ENCODE assay signal across 12 cellular contexts in the genomic region with DNA sequence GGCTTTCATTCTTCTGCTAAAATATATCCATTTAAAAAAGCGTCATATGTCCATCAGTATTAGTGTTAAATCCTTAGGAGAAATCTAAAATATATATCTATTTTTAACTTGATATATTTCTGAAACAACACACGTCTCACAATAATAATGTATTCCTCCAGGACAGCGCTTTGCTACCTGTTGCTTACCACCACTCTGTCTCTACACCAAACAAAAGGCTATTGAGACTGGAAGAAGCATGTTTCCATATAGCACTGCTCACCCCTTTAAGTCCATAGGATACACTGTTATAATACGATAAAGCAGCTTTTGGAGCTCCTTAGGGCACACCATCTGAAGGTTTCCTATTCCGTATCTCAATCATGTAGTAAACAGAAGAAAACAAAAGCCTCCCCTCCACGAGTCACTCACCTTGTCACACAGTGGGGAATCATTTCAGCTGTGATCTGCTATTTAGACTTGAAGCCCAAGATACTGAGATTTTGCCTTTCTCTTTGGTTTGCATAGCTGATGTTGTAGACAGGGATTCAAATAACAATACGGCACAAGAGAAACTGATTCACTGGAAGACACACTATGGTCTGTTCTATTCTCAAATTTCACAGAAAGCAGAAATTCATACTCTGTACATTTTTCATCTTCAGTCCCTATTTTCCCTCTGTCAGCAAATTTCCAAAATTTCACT.
DNase-seq lines count a peak whose midpoint lies in the region; ATAC-seq and TF ChIP-seq lines count a peak whose summit lies in the region.
"Had no signal": no experiment of that assay in that cellular context is flagged by ENCODE, and none has a peak within 500 bp of the region (broad histone marks: within the 10 kb centered on the region; RNA-seq: fewer than 3 reads in every experiment).

No MANE protein-coding gene starts in this region.

- H3K27ac ChIP-seq in colonic mucosa (peak overlapping the region; percentile 39), mesodermal cell (ENCODE audit: low read depth, low read length, severe bottlenecking) (peak overlapping the region; percentile 98), temporal lobe (ENCODE audit: low read depth, low read length) (peak overlapping the region; percentile 98)

- intact Hi-C loops in colonic mucosa (cut with DNase I), result loop anchor here (10.0 kb wide), 1 partner anchor 184 kb away; a partner anchor contains a TSS

- H3K9me3 ChIP-seq in colonic mucosa (no peaks in the 10 kb centered on the region), mesodermal cell (ENCODE audit: control insufficient read depth, low read length) (no peaks in the 10 kb centered on the region)

- WGBS in mesodermal cell (ENCODE audit: insufficient coverage in 2 of 2), 2 experiments, result 74 to 86% methylated on average over 3 of the region's 7 CpGs

- H3K36me3 ChIP-seq in colonic mucosa (no peaks in the 10 kb centered on the region), mesodermal cell (ENCODE audit: control insufficient read depth, insufficient read depth, low read length) (peaks cover 9% of the 10 kb centered on the region)

- no peaks in the 10 kb centered on the region for H3K27me3 ChIP-seq in colonic mucosa

- H3K4me1 ChIP-seq in colonic mucosa (no peaks in the 10 kb centered on the region), mesodermal cell (ENCODE audit: control insufficient read depth, insufficient read depth, low read length, poor library complexity, severe bottlenecking) (peaks cover 60% of the 10 kb centered on the region)

- TF ChIP-seq CTCF in colonic mucosa (IDR thresholded peaks at IDR 0.05), result no peak

- no peak overlapping the region for H3K4me3 ChIP-seq in colonic mucosa
- H3K4me3 ChIP-seq in mesodermal cell (ENCODE audit: extremely low read depth, insufficient read depth, low read length, poor library complexity, severe bottlenecking), result peak overlapping the region; percentile 33

- no peak overlapping the region for H3K9ac ChIP-seq in colonic mucosa (ENCODE audit: low read depth in 2 of 2, low read length in 2 of 2)

- peak; percentile 54 for DNase-seq in LHCN-M2 (ENCODE audit: low read depth)
- DNase-seq in colonic mucosa, result no peak
- no peak for DNase-seq in stimulated activated CD4-positive, alpha-beta T cell treated with anti-CD3 and anti-CD28 coated beads, Interleukin-2, amount 100 ng/mL, for 48 hours
- no peak for DNase-seq in NCI-H774 (lab: John Stamatoyannopoulos, UW)
- no peak for DNase-seq in COR-L47 (lab: John Stamatoyannopoulos, UW)
- DNase-seq: activated CD4-positive, alpha-beta T cell treated with anti-CD3 and anti-CD28 coated beads, Interleukin-2, amount 10 ng/mL, durations not matched to agents 24 days and 14 days; amniotic stem cell; NCI-H146; occipital lobe had no signal

- no peak for ATAC-seq in GM21737 (IDR thresholded peaks at IDR 0.05; ENCODE audit: unreplicated experiment)

Comparison
In these comparisons a context has a peak if more than half of its experiments do, and no peak if none do; other contexts are left out.
1. H3K27ac ChIP-seq: peak in every context shown above with its lines; median percentile 98 in mesodermal cell; 98 in temporal lobe; 39 in colonic mucosa.